7 cellular contexts compared by ENCODE assay signal in the genomic region with DNA sequence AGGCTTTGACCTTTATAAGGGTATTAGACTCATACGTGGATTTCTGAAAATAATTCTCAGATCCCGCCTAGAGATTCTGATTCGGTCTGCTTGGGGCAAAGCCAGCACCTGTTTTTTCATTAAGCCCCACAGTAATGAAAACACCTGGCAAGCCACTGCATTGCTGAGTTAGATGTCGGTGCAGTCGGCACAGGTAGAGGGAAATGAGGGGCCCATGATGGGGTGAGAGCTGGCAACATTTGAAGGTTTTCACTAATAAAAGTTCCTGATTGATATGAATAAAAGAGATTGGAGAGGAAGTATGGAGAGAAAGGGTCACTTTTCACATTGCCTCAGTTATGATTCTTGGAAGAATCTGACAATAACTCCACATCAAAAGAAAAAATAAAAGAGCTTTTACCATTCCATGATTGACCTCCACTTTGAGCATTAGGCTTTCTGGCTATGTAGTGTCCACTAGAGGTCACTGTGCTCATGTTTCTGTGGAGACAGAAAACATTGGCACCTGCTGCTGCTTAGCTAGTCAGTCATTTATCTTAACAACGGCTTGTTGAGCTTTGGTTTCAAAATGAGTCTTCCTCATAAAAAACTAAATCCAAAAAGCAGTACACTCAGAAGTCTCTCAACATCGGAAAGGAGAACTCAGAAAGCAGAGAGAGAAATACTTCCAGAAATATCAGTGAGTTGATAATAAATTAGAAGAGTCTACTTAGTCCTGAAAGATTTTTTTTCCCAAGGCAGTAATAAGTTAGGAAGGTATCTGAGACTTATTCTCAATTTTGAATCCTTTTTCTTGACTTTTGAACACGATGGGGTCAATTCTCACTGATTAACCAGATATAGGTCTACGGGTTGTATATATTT. TPM values are rescaled to one million over a fixed set of nuclear protein-coding genes. Genes with fewer than 3 reads are reported as not detected.
A peak's percentile ranks its signal among the peaks of the same experiment; 100 is the strongest.
DNase-seq lines count a peak whose midpoint lies in the region; ATAC-seq and TF ChIP-seq lines count a peak whose summit lies in the region.

No MANE protein-coding gene starts in this region.

- 34 to 51% methylated on average over 8 of the region's 9 CpGs for WGBS in gastroesophageal sphincter (ENCODE audit: low coverage in 1 of 2), 2 donors
- WGBS in ovary, 3 donors = 47 to 54% (median 53%) methylated on average over 9 of the region's 9 CpGs

- peaks cover 8% of the 10 kb centered on the region for H3K27me3 Mint-ChIP-seq in activated CD8-positive, alpha-beta T cell treated with anti-CD3 and anti-CD28 coated beads for 36 hours

- CTCF ChIA-PET in activated CD8-positive, alpha-beta T cell treated with anti-CD3 and anti-CD28 coated beads for 36 hours (lab: Charles Lee) = interaction anchor here (0.6 to 9.5 kb wide), 47 partner anchors 9 to 556 kb away, joined by 3 to 104 read pairs (median 4); partner anchors contain the start of gene LRRC1

- H3K27ac ChIP-seq in gastroesophageal sphincter = peak overlapping the region in 1 of 4 donors; percentile 19
- no peak overlapping the region for H3K27ac ChIP-seq in ovary

- peaks cover 4% of the 10 kb centered on the region for H3K4me1 Mint-ChIP-seq in activated CD8-positive, alpha-beta T cell treated with anti-CD3 and anti-CD28 coated beads for 36 hours (ENCODE audit: low read depth)

- no peak overlapping the region for H3K4me3 ChIP-seq in gastroesophageal sphincter
- H3K4me3 ChIP-seq in ovary = no peak overlapping the region

- H3K4me3 Mint-ChIP-seq in activated CD8-positive, alpha-beta T cell treated with anti-CD3 and anti-CD28 coated beads for 36 hours = no peak overlapping the region

- H3K4me1 ChIP-seq in gastroesophageal sphincter = peaks cover 0 to 9% (median 0%) of the 10 kb centered on the region in 3 donors
- no peaks in the 10 kb centered on the region for H3K4me1 ChIP-seq in ovary (ENCODE audit: insufficient read depth)

- POLR2A ChIA-PET in activated CD8-positive, alpha-beta T cell treated with anti-CD3 and anti-CD28 coated beads for 36 hours (lab: Charles Lee) = interaction anchor here (0.7 kb wide), 1 partner anchor 77 kb away, joined by 3 read pairs; no protein-coding TSS in a partner anchor

- intact Hi-C loops in activated CD8-positive, alpha-beta T cell treated with anti-CD3 and anti-CD28 coated beads for 36 hours (cut with micrococcal nuclease) = no loop called here
- intact Hi-C loops in ovary (cut with DNase I) = no loop called here

- H3K9me3 Mint-ChIP-seq in activated CD8-positive, alpha-beta T cell treated with anti-CD3 and anti-CD28 coated beads for 36 hours = no peaks in the 10 kb centered on the region

- H3K27ac Mint-ChIP-seq in activated CD8-positive, alpha-beta T cell treated with anti-CD3 and anti-CD28 coated beads for 36 hours = no peak overlapping the region

- H3K36me3 Mint-ChIP-seq in activated CD8-positive, alpha-beta T cell treated with anti-CD3 and anti-CD28 coated beads for 36 hours (ENCODE audit: low read depth) = no peaks in the 10 kb centered on the region

- ATAC-seq in GM19463 (IDR thresholded peaks at IDR 0.05; ENCODE audit: unreplicated experiment) (peak; percentile 97), HG03432 (IDR thresholded peaks at IDR 0.05; ENCODE audit: unreplicated experiment) (peak; percentile 97), gastroesophageal sphincter (peak; percentile 70)
- peak; percentile 89 for ATAC-seq in activated CD8-positive, alpha-beta T cell treated with anti-CD3 and anti-CD28 coated beads for 36 hours

- TF ChIP-seq CTCF in activated CD8-positive, alpha-beta T cell treated with anti-CD3 and anti-CD28 coated beads for 36 hours (IDR thresholded peaks at IDR 0.05) = peak; percentile 65
- TF ChIP-seq CTCF in gastroesophageal sphincter (IDR thresholded peaks at IDR 0.05) (peak; percentile 56 to 85 (median 64)), ovary (IDR thresholded peaks at IDR 0.05) (peak; percentile 44 to 60 (median 48))

- no peaks in the 10 kb centered on the region for H3K9me3 ChIP-seq in gastroesophageal sphincter
- H3K9me3 ChIP-seq in ovary = no peaks in the 10 kb centered on the region

- TF ChIP-seq POLR2A in gastroesophageal sphincter (IDR thresholded peaks at IDR 0.05) (no peak), ovary (IDR thresholded peaks at IDR 0.05) (no peak)

- no peak for TF ChIP-seq EP300 in gastroesophageal sphincter (IDR thresholded peaks at IDR 0.05)
- TF ChIP-seq EP300 in ovary (IDR thresholded peaks at IDR 0.05) = no peak

- DNase-seq in G401 (ENCODE audit: low spot score) (peak; percentile 82), NCI-H226 (peak; percentile 69), ovary (peak in 2 of 5 donors; percentile 19 to 60)
- DNase-seq in activated CD8-positive, alpha-beta T cell treated with anti-CD3 and anti-CD28 coated beads for 36 hours = peak; percentile 52

- in situ Hi-C loops in G401 (cut with HindIII; ENCODE audit: low sequenced_read_pairs) = no loop called here

- H3K36me3 ChIP-seq in gastroesophageal sphincter (no peaks in the 10 kb centered on the region), ovary (no peaks in the 10 kb centered on the region)

- H3K27me3 ChIP-seq in gastroesophageal sphincter (no peaks in the 10 kb centered on the region), ovary (no peaks in the 10 kb centered on the region)

RNA-seq across cellular contexts. Expression of gene KLHL31, which starts 53.3 kb away (rescaled TPM):
- total RNA-seq in G401 (2014; rRNA removed; shearing (Covaris generic)) = not detected in 2 replicates
- total RNA-seq in activated CD8-positive, alpha-beta T cell treated with anti-CD3 and anti-CD28 coated beads for 36 hours = under 1 TPM; 0.16 to 0.22 TPM
- total RNA-seq in gastroesophageal sphincter (under 1 TPM; 0.07 to 0.62 (median 0.44) TPM), ovary (1 to 10 TPM in 1 of 7 donors, under 1 TPM in 6; 0.12 to 2.0 (median 0.76) TPM)
- under 1 TPM; 0.08 to 0.27 TPM for polyA plus RNA-seq in ovary
